Comparison of ENCODE assay signal across 8 cellular contexts in the genomic region with DNA sequence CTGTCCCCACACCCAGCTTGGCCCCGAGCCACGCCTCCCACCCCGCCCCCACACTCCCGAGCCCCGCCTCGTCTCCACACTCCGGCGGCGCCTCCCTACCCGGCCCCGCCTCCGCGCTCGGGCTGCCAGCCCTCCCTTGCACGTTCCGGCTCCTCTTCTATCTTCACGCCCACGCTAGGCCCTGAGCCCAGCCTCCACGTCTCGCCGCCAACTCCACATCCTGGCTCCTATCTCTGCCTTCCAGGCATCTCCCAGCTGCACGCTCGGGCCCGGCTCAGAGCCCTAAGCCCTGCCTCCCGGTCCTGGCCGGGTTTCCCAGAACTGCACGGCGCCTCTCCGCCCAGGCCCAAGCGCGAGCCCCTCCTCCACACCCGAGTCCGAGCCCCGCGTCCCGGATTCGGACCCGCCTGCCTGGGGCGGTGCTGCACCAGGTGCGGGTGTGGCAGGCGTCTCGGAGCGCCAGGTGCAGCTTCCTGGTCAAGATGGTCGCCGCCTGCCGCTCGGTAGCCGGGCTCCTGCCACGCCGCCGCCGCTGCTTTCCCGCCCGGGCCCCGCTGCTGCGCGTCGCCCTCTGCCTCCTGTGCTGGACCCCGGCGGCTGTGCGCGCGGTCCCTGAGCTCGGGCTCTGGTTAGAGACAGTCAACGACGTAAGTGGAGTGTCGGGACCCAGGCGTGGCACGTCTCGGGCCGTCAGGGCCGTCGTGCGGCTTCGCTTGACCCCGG. TPM values are rescaled to one million over a fixed set of nuclear protein-coding genes. Genes with fewer than 3 reads are reported as not detected.
DNase-seq lines count a peak whose midpoint lies in the region; ATAC-seq lines count a peak whose summit lies in the region.

A gene with protein sequence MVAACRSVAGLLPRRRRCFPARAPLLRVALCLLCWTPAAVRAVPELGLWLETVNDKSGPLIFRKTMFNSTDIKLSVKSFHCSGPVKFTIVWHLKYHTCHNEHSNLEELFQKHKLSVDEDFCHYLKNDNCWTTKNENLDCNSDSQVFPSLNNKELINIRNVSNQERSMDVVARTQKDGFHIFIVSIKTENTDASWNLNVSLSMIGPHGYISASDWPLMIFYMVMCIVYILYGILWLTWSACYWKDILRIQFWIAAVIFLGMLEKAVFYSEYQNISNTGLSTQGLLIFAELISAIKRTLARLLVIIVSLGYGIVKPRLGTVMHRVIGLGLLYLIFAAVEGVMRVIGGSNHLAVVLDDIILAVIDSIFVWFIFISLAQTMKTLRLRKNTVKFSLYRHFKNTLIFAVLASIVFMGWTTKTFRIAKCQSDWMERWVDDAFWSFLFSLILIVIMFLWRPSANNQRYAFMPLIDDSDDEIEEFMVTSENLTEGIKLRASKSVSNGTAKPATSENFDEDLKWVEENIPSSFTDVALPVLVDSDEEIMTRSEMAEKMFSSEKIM (plus strand): TSS at position 160 of the 723 bp plus-strand sequence. CDS start 323 bp downstream, at position 483.

- H3K18ac ChIP-seq in mesendoderm (ENCODE audit: low read length) = peak within 1 kb of the TSS; percentile 28

- H3K4me2 ChIP-seq in mesendoderm (ENCODE audit: low read length) = peak within 1 kb of the TSS; percentile 86

- no peak within 1 kb of the TSS for H2AK5ac ChIP-seq in mesendoderm (ENCODE audit: low read length)

- no peaks in the 10 kb centered on the region for H3K36me3 ChIP-seq in mesendoderm (ENCODE audit: control insufficient read depth, insufficient read depth, low read length)

- H4K8ac ChIP-seq in mesendoderm (ENCODE audit: low read depth, low read length) = peak within 1 kb of the TSS; percentile 7

- H2BK120ac ChIP-seq in mesendoderm (ENCODE audit: low read depth, low read length) = no peak within 1 kb of the TSS

- no peaks in the 10 kb centered on the region for H3K27me3 ChIP-seq in mesendoderm (ENCODE audit: insufficient read depth, low read length, poor library complexity)

- H3K4me1 ChIP-seq in mesendoderm (ENCODE audit: control insufficient read depth, low read depth, low read length) = peaks cover 3% of the 10 kb centered on the region

- H3K27me3 Mint-ChIP-seq in effector memory CD8-positive, alpha-beta T cell = no peaks in the 10 kb centered on the region

- peaks cover 7% of the 10 kb centered on the region for H3K36me3 Mint-ChIP-seq in effector memory CD8-positive, alpha-beta T cell (ENCODE audit: insufficient read depth)

- peak; percentile 39 for ATAC-seq in GM19468 (IDR thresholded peaks at IDR 0.05; ENCODE audit: extremely low read depth, unreplicated experiment)
- peak; percentile 66 for ATAC-seq in effector memory CD8-positive, alpha-beta T cell (replicated peaks)

- H3K4me3 ChIP-seq in mesendoderm (ENCODE audit: low read length) = peak within 1 kb of the TSS; percentile 90

- H3K4me1 Mint-ChIP-seq in effector memory CD8-positive, alpha-beta T cell (ENCODE audit: low read depth in 2 of 2) = peaks cover 31 to 42% of the 10 kb centered on the region in 2 donors

- no peaks in the 10 kb centered on the region for H3K9me3 Mint-ChIP-seq in effector memory CD8-positive, alpha-beta T cell

- DNase-seq in COLO668 (lab: John Stamatoyannopoulos, UW; ENCODE audit: unreplicated experiment) (peak; percentile 97), HS-5 (ENCODE audit: low read depth) (peak; percentile 84), NK-92 (lab: John Stamatoyannopoulos, UW; ENCODE audit: unreplicated experiment) (peak; percentile 88), mesendoderm (peak; percentile 98)
- DNase-seq in activated CD8-positive, alpha-beta memory T cell treated with anti-CD3 and anti-CD28 coated beads for 1 hour (ENCODE audit: extremely low read depth in 1 of 2, low read depth in 1 of 2) = peak; percentile 96
- DNase-seq in effector memory CD8-positive, alpha-beta T cell = peak; percentile 96 to 97 (median 97)
- peak; percentile 88 for DNase-seq in stimulated activated CD8-positive, alpha-beta memory T cell treated with anti-CD3 and anti-CD28 coated beads, Interleukin-15, amount 100 ng/mL, for 24 hours (ENCODE audit: low read depth)

- H3K23ac ChIP-seq in mesendoderm (ENCODE audit: low read length) = peak within 1 kb of the TSS; percentile 91

- peak within 1 kb of the TSS; percentile 95 for H3K9ac ChIP-seq in mesendoderm (ENCODE audit: low read length)

- H3K79me1 ChIP-seq in mesendoderm (ENCODE audit: low read length) = peaks cover 9% of the 10 kb centered on the region

- H3K56ac ChIP-seq in mesendoderm (ENCODE audit: low read length) = peak within 1 kb of the TSS; percentile 100

- peak within 1 kb of the TSS; percentile 99 for H2BK5ac ChIP-seq in mesendoderm (ENCODE audit: low read length)

- H3K27ac Mint-ChIP-seq in effector memory CD8-positive, alpha-beta T cell = peak within 1 kb of the TSS; percentile 89 to 93

- H4K5ac ChIP-seq in mesendoderm (ENCODE audit: low read length) = no peak within 1 kb of the TSS

- peak within 1 kb of the TSS; percentile 56 for H3K4ac ChIP-seq in mesendoderm (ENCODE audit: low read depth, low read length)

- WGBS in mesendoderm (ENCODE audit: extremely low coverage, insufficient coverage, low lambda C conversion rate) = no CpG with 5 or more reads among the region's 76 CpGs

- no peaks in the 10 kb centered on the region for H3K79me2 ChIP-seq in mesendoderm (ENCODE audit: control insufficient read depth, insufficient read depth, low read length)

- peak within 1 kb of the TSS; percentile 86 to 90 for H3K4me3 Mint-ChIP-seq in effector memory CD8-positive, alpha-beta T cell

- H2BK15ac ChIP-seq in mesendoderm (replicated peaks; ENCODE audit: low read depth) = no peak within 1 kb of the TSS

- peak within 1 kb of the TSS; percentile 93 for H3K27ac ChIP-seq in mesendoderm (ENCODE audit: low read depth, low read length)

RNA-seq across cellular contexts. Expression of the gene that starts here (rescaled TPM):
- 11.2 TPM for polyA plus RNA-seq in mesendoderm (2013, experiment 1 of 2)
- 11.0 TPM for polyA plus RNA-seq in mesendoderm (2013, experiment 2 of 2)

Comparison
In these comparisons a context has a peak if more than half of its experiments do, and no peak if none do; other contexts are left out.
1. Peak in every context shown above with its lines: DNase-seq, ATAC-seq, H3K4me3 ChIP-seq and H3K27ac ChIP-seq.